8 cellular contexts compared by ENCODE assay signal in the genomic region with DNA sequence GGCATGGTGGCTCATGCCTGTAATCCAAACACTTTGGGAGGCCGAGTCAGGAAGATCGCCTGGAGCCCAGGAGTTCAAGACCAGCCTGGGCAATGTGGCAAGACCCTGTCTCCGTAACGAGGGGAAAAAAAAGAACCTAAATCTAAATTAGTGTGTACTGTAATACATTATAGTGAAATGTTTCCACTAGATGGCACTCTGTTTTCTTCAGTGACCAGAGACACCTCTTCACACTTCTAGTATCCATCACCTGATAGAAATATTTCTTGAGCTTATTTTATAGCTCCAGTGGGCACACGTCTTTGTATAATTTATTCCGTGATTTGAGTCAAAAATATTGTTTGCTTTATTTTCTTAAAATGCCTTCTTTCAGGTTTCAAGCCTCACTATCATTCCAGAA.
DNase-seq lines count a peak whose midpoint lies in the region; ATAC-seq and TF ChIP-seq lines count a peak whose summit lies in the region.

No MANE protein-coding gene starts in this region.

- H3K9ac ChIP-seq in SK-N-SH, result peak overlapping the region; percentile 89

- peak overlapping the region; percentile 76 for H3K4me2 ChIP-seq in SK-N-SH

- peaks cover 86% of the 10 kb centered on the region for H3K79me2 ChIP-seq in SK-N-SH (ENCODE audit: insufficient read depth)

- H3K36me3 ChIP-seq in SK-N-SH (replicated peaks in 1 of 2; ENCODE audit: control insufficient read depth in 1 of 2, insufficient read depth in 2 of 2, low read length in 1 of 2), result peaks cover 0 to 5% of the 10 kb centered on the region in 2 experiments

- H3K9me2 ChIP-seq in SK-N-SH, result no peaks in the 10 kb centered on the region

- H3K4me1 ChIP-seq in SK-N-SH (ENCODE audit: control insufficient read depth in 1 of 2, insufficient read depth in 2 of 2, low read depth in 1 of 2, low read length in 1 of 2), result peaks cover 2 to 37% of the 10 kb centered on the region in 2 experiments

- DNase-seq in NCI-H2196 (lab: John Stamatoyannopoulos, UW; ENCODE audit: unreplicated experiment), result peak; percentile 8
- DNase-seq in NCI-H2196 treated with DMSO at 0.1 percent for 48 hours (lab: John Stamatoyannopoulos, UW; ENCODE audit: unreplicated experiment), result no peak
- peak; percentile 10 for DNase-seq in SK-N-SH
- peak; percentile 60 for DNase-seq in fibroblast of pulmonary artery (ENCODE audit: low read depth)
- no peak for DNase-seq in NCI-H1436 (lab: John Stamatoyannopoulos, UW)
- no peak for DNase-seq in hippocampal formation (lab: John Stamatoyannopoulos, UW)

- no peaks in the 10 kb centered on the region for H3K9me3 ChIP-seq in SK-N-SH

- peak overlapping the region; percentile 15 to 54; a peak in 3 of 4 replicates for H3K4me3 ChIP-seq in SK-N-SH (ENCODE audit: low read depth in 2 of 2, low read length in 1 of 2)
- H3K4me3 ChIP-seq in fibroblast of pulmonary artery (replicated peaks; ENCODE audit: low read depth, low read length), result no peak overlapping the region

- POLR2A ChIA-PET in SK-N-SH (lab: Yijun Ruan, JAX), result no interaction called here

- H2AFZ ChIP-seq in SK-N-SH (ENCODE audit: low read depth), result no peak overlapping the region; the same call in 1 of the 2 replicates

- peaks cover 48% of the 10 kb centered on the region for H3F3A ChIP-seq in SK-N-SH (replicated peaks; ENCODE audit: insufficient read depth)

- peak; percentile 47 for ATAC-seq in HG03442 (IDR thresholded peaks at IDR 0.05; ENCODE audit: unreplicated experiment)
- ATAC-seq in HG03045 (IDR thresholded peaks at IDR 0.05; ENCODE audit: unreplicated experiment), result no peak

- no peaks in the 10 kb centered on the region for H4K20me1 ChIP-seq in SK-N-SH (ENCODE audit: insufficient read depth)

- TF ChIP-seq CTCF in SK-N-SH (IDR thresholded peaks at IDR 0.05) (peak; percentile 70), fibroblast of pulmonary artery (IDR thresholded peaks at IDR 0.05; ENCODE audit: low read length, missing control alignments) (peak; percentile 31)

- no peaks in the 10 kb centered on the region for H3K27me3 ChIP-seq in SK-N-SH (ENCODE audit: insufficient read depth)

- WGBS in SK-N-SH (ENCODE audit: low lambda C conversion rate), result 1% methylated on average over 6 of the region's 6 CpGs

- no peak for TF ChIP-seq EP300 in SK-N-SH (IDR thresholded peaks at IDR 0.05; ENCODE audit: borderline replicate concordance in 1 of 2, low read depth in 1 of 2, low read length in 1 of 2)

- peak; percentile 38 for TF ChIP-seq RAD21 in SK-N-SH (IDR thresholded peaks at IDR 0.05; ENCODE audit: low read length)

- peak overlapping the region; percentile 74 to 97; a peak in 3 of 4 replicates for H3K27ac ChIP-seq in SK-N-SH (ENCODE audit: low read depth in 2 of 2, low read length in 1 of 2)

- CTCF ChIA-PET in SK-N-SH (lab: Yijun Ruan, JAX), result interaction anchor here (0.6 to 1.2 kb wide), 8 partner anchors 9 to 607 kb away, joined by 3 to 6 read pairs (median 4); no protein-coding TSS in a partner anchor

TF ChIP-seq in SK-N-SH, 30 proteins besides CTCF, POLR2A, EP300 and RAD21:
- 0 out of 2 replicates have a peak, but pooled peaks have one; percentile 14 for TF ChIP-seq SMC3 (IDR thresholded peaks at IDR 0.05; ENCODE audit: low read depth, low read length)
- no peak for TF ChIP-seq MEF2A (IDR thresholded peaks at IDR 0.05; ENCODE audit: borderline replicate concordance, low read depth)

Comparison
In these comparisons a context has a peak if more than half of its experiments do, and no peak if none do; other contexts are left out.
1. DNase-seq: peak in NCI-H2196 (single experiment), SK-N-SH (single experiment) and fibroblast of pulmonary artery (single experiment); none in NCI-H2196 treated with DMSO at 0.1 percent for 48 hours (single experiment), NCI-H1436 (single experiment) and hippocampal formation (0 of 2).